Comparison of ENCODE assay signal across 28 cellular contexts in the genomic region with DNA sequence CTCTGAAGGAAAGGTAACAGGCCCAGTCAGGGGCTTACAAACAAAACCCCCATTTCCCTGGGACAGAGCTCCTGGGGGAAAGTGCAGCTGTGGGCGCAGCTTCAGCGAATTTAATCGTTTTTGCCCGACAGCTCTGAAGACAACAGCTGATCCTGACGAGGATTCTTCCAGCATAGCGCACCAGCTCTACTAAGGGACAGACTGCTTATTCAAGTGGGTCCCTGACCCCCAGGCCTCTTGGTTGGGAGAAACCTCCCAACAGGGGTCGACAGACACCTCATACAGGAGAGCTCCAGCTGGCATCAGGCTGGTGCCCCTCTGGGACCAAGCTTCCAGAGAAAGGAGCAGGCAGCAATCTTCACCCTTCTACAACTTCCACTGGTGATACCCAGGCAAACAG.
"Had no signal": no experiment of that assay in that cellular context is flagged by ENCODE, and none has a peak within 500 bp of the region (broad histone marks: within the 10 kb centered on the region; RNA-seq: fewer than 3 reads in every experiment).

No MANE protein-coding gene starts in this region.

- H3K27ac Mint-ChIP-seq: dendritic cell treated with granulocyte-macrophage colony-stimulating factor and Interleukin-4, amounts not matched to agents 40 ng/mL and 50 ng/mL, for 4 days; effector memory CD8-positive, alpha-beta T cell; endodermal cell had no signal

- H3K36me3 ChIP-seq: colonic mucosa, esophagus muscularis mucosa, esophagus squamous epithelium, gastrocnemius medialis, gastroesophageal sphincter, heart left ventricle, heart right ventricle had no signal

- H3K27ac ChIP-seq: colonic mucosa, coronary artery, dorsolateral prefrontal cortex, epithelial cell of prostate, esophagus muscularis mucosa, esophagus squamous epithelium, foreskin keratinocyte, gastrocnemius medialis, gastroesophageal sphincter, heart left ventricle, heart right ventricle had no signal

- H3K4me3 ChIP-seq: colonic mucosa, coronary artery, dorsolateral prefrontal cortex, esophagus muscularis mucosa, esophagus squamous epithelium, gastrocnemius medialis, gastroesophageal sphincter, heart left ventricle, heart right ventricle had no signal

- H3K4me3 Mint-ChIP-seq: dendritic cell treated with granulocyte-macrophage colony-stimulating factor and Interleukin-4, amounts not matched to agents 40 ng/mL and 50 ng/mL, for 4 days; effector memory CD8-positive, alpha-beta T cell; endodermal cell had no signal

- H3K27me3 ChIP-seq: colonic mucosa, esophagus muscularis mucosa, esophagus squamous epithelium, foreskin keratinocyte, gastrocnemius medialis, gastroesophageal sphincter, heart left ventricle, heart right ventricle had no signal

- FAIRE-seq: colon, endometrium, endothelial cell of umbilical vein, frontal cortex had no signal

- H3K4me1 ChIP-seq: colonic mucosa, esophagus muscularis mucosa, esophagus squamous epithelium, foreskin keratinocyte, gastrocnemius medialis, gastroesophageal sphincter, heart left ventricle, heart right ventricle had no signal

- ATAC-seq: effector memory CD8-positive, alpha-beta T cell; esophagus mucosa; foreskin keratinocyte; gastrocnemius medialis; gastroesophageal sphincter; heart left ventricle; heart right ventricle had no signal

- H3K27me3 Mint-ChIP-seq: dendritic cell treated with granulocyte-macrophage colony-stimulating factor and Interleukin-4, amounts not matched to agents 40 ng/mL and 50 ng/mL, for 4 days; effector memory CD8-positive, alpha-beta T cell had no signal

- DNase-seq: colonic mucosa; cortex of kidney; dermis blood vessel endothelial cell; effector CD4-positive, alpha-beta T cell; effector CD8-positive, alpha-beta T cell; effector memory CD8-positive, alpha-beta T cell; endodermal cell; erythroblast; esophagus squamous epithelium; foreskin fibroblast; foreskin keratinocyte; foreskin melanocyte; gastrocnemius medialis; glutamatergic neuron; head of caudate nucleus; heart left ventricle; heart right ventricle had no signal

- H3K9me3 ChIP-seq: colonic mucosa, esophagus muscularis mucosa, esophagus squamous epithelium, gastrocnemius medialis, gastroesophageal sphincter, heart left ventricle had no signal

- H3K4me1 Mint-ChIP-seq: endodermal cell had no signal
